ENCODE assay signal across 21 cellular contexts in genomic region chr10:25666276-25666675, GRCh38.
"Had no signal": no experiment of that assay in that cellular context is flagged by ENCODE, and none has a peak within 500 bp of the region (broad histone marks: within the 10 kb centered on the region; RNA-seq: fewer than 3 reads in every experiment).

No MANE protein-coding gene starts in this region.

- H3K4me1 ChIP-seq: foreskin keratinocyte, transverse colon, vagina had no signal

- DNase-seq: activated B cell treated with CpG ODN at 0.5 μM for 24 hours; activated CD4-positive, alpha-beta memory T cell treated with anti-CD3 and anti-CD28 coated beads for 36 hours; activated CD4-positive, alpha-beta T cell treated with anti-CD3 and anti-CD28 coated beads for 4 hours; activated CD8-positive, alpha-beta memory T cell treated with anti-CD3 and anti-CD28 coated beads, Interleukin-2, amount 10 ng/mL, durations not matched to agents 7 days and 5 days; activated naive CD4-positive, alpha-beta T cell treated with Interleukin-2 at 50 U/mL for 16 hours; aorta; dermis blood vessel endothelial cell; effector memory CD8-positive, alpha-beta T cell; foreskin keratinocyte; immature natural killer cell; mesenchymal stem cell; natural killer cell; retina; stimulated activated naive CD4-positive, alpha-beta T cell treated with Interleukin-2 at 50 U/mL for 16 hours; T-cell; transverse colon had no signal

- H3K9me3 ChIP-seq: neutrophil, transverse colon, vagina had no signal

- ATAC-seq: activated CD8-positive, alpha-beta memory T cell treated with anti-CD3 and anti-CD28 coated beads, Interleukin-2, amount 10 ng/mL, durations not matched to agents 7 days and 5 days; activated T-helper 17 cell treated with anti-CD3 and anti-CD28 coated beads, Interleukin-2, amount 50 U/mL, for 72 hours; effector memory CD8-positive, alpha-beta T cell; foreskin keratinocyte; natural killer cell; T-cell had no signal

- H3K27ac ChIP-seq: cardiac muscle cell, foreskin keratinocyte, neutrophil, SK-N-MC, transverse colon, vagina had no signal

- H3K36me3 ChIP-seq: cardiac muscle cell, neutrophil, transverse colon, vagina had no signal

- H3K4me3 ChIP-seq: cardiac muscle cell, SK-N-MC, transverse colon, vagina had no signal

- H3K27me3 ChIP-seq: cardiac muscle cell, foreskin keratinocyte, neutrophil, transverse colon, vagina had no signal
